In the genomic region with DNA sequence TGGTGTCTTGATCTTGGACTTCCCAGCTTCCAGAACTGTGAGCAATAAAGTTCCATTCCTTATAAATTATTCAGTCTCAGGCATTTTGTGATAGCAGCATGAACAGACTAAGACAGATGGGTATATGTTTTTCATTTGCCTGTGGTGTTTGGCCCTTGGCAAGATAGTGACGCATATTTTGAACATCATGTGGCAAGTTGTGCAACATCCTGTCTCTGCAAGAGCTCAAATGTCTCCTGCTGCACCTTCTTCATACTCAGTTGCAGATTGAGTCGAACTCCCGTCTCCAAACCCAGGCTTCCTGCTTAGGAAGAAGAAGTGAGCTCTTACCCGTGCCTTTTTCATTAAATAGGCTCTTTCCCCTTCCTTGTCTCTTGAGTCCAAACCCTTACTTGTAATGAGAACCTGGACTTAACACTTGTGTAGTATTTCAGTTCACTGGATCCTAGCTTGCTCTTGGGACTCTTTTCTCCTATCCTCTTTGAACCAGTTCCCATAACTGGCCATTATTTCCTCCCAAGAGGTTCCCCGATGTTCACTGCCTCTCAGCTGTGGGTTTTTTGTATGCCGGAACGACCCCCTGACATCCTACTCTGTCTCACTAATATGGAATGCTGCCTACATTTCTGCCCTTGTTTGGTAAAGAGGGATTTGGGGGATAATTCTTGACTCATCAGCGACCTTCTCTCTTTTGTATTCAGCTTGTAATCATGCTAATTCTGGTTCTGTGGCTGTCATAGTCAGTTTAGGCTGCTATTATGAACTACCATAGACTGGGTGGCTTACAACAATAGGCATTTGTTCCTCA, we compare ENCODE assay signal across 11 cellular contexts.
DNase-seq lines count a peak whose midpoint lies in the region; ATAC-seq and TF ChIP-seq lines count a peak whose summit lies in the region.
"Had no signal": no experiment of that assay in that cellular context is flagged by ENCODE, and none has a peak within 500 bp of the region (broad histone marks: within the 10 kb centered on the region; RNA-seq: fewer than 3 reads in every experiment).

No MANE protein-coding gene starts in this region.

- peak; percentile 95 for ATAC-seq in sciatic nerve
- ATAC-seq in stimulated activated memory B cell treated with anti-CD40 and anti-IgM and Interleukin-4, amounts not matched to agents 10 μg/mL and 1 μg/mL and 100 μg/mL, for 72 hours: no peak

- no peaks in the 10 kb centered on the region for H3K27me3 ChIP-seq in GM23248 (replicated peaks; ENCODE audit: insufficient read depth)
- H3K27me3 ChIP-seq in PC-9 (ENCODE audit: insufficient read depth, low read depth): no peaks in the 10 kb centered on the region
- H3K27me3 ChIP-seq in colonic mucosa: no peaks in the 10 kb centered on the region

- H3F3A ChIP-seq in GM23248 (ENCODE audit: insufficient read depth) (peaks cover 35% of the 10 kb centered on the region), PC-9 (ENCODE audit: insufficient read depth, low read depth) (no peaks in the 10 kb centered on the region)

- peaks cover 34% of the 10 kb centered on the region for H3K4me1 ChIP-seq in GM23248 (ENCODE audit: insufficient read depth)
- no peaks in the 10 kb centered on the region; the same call in 1 of the 2 replicates for H3K4me1 ChIP-seq in PC-9 (replicated peaks; ENCODE audit: insufficient read depth)
- H3K4me1 ChIP-seq in colonic mucosa: no peaks in the 10 kb centered on the region

- peak overlapping the region; percentile 50 for H2AFZ ChIP-seq in GM23248
- peak overlapping the region; percentile 44; the same call in 1 of the 2 replicates for H2AFZ ChIP-seq in PC-9

- WGBS in GM23248 (ENCODE audit: low coverage in 1 of 2, low lambda C conversion rate in 2 of 2, missing lambda C conversion rate in 2 of 2), 2 experiments: 0 to 1% methylated on average over 8 of the region's 8 CpGs

- no peaks in the 10 kb centered on the region for H3K36me3 Mint-ChIP-seq in stimulated activated memory B cell treated with anti-CD40 and anti-IgM and Interleukin-4, amounts not matched to agents 10 μg/mL and 1 μg/mL and 100 μg/mL, for 72 hours

- CTCF ChIA-PET in PC-9 (lab: Charles Lee): no interaction called here

- TF ChIP-seq CTCF in PC-9 (conservative IDR thresholded peaks at IDR 0.05) (no peak), epithelial cell of proximal tubule (conservative IDR thresholded peaks at IDR 0.05; ENCODE audit: low read depth, low read length) (no peak), colonic mucosa (IDR thresholded peaks at IDR 0.05) (no peak)

- H3K4me3 Mint-ChIP-seq in stimulated activated memory B cell treated with anti-CD40 and anti-IgM and Interleukin-4, amounts not matched to agents 10 μg/mL and 1 μg/mL and 100 μg/mL, for 72 hours: no peak overlapping the region

- H3K4me3 ChIP-seq in GM23248: peak overlapping the region; percentile 44
- no peak overlapping the region for H3K4me3 ChIP-seq in PC-9
- no peak overlapping the region for H3K4me3 ChIP-seq in epithelial cell of proximal tubule (ENCODE audit: low read depth, low read length)
- H3K4me3 ChIP-seq in colonic mucosa: no peak overlapping the region

- no peaks in the 10 kb centered on the region for H3K9me2 ChIP-seq in GM23248 (ENCODE audit: insufficient read depth)
- H3K9me2 ChIP-seq in PC-9 (ENCODE audit: insufficient read depth): no peaks in the 10 kb centered on the region

- H3K27me3 Mint-ChIP-seq in stimulated activated memory B cell treated with anti-CD40 and anti-IgM and Interleukin-4, amounts not matched to agents 10 μg/mL and 1 μg/mL and 100 μg/mL, for 72 hours: no peaks in the 10 kb centered on the region

- in situ Hi-C loops in GM23248 (cut with MboI): no loop called here

- H3K4me2 ChIP-seq in GM23248 (ENCODE audit: unreplicated experiment) (peak overlapping the region; percentile 70), PC-9 (no peak overlapping the region)

- H3K4me1 Mint-ChIP-seq in stimulated activated memory B cell treated with anti-CD40 and anti-IgM and Interleukin-4, amounts not matched to agents 10 μg/mL and 1 μg/mL and 100 μg/mL, for 72 hours: no peaks in the 10 kb centered on the region

- POLR2A ChIA-PET in PC-9 (lab: Charles Lee; ENCODE audit: unreplicated experiment): interaction anchor here (0.6 kb wide), 1 partner anchor 318 kb away, joined by 3 read pairs; no protein-coding TSS in a partner anchor

- no peak overlapping the region for H3K27ac Mint-ChIP-seq in stimulated activated memory B cell treated with anti-CD40 and anti-IgM and Interleukin-4, amounts not matched to agents 10 μg/mL and 1 μg/mL and 100 μg/mL, for 72 hours
- H3K27ac Mint-ChIP-seq: progenitor cell of endocrine pancreas had no signal

- H3K9ac ChIP-seq in GM23248 (peak overlapping the region; percentile 56), colonic mucosa (ENCODE audit: low read depth in 2 of 2, low read length in 2 of 2) (no peak overlapping the region)

- BruUV-seq in PC-9 (replicated peaks; lab: Mats Ljungman, UMichigan): no TSS peak

- DNase-seq in GM23248: peak; percentile 97
- DNase-seq in PC-9: peak; percentile 24 to 44
- DNase-seq in epithelial cell of proximal tubule (ENCODE audit: low read depth): peak; percentile 15
- DNase-seq in sciatic nerve (ENCODE audit: low spot score): no peak
- no peak for DNase-seq in colonic mucosa
- no peak for DNase-seq in DMS53 (lab: John Stamatoyannopoulos, UW)
- no peak for DNase-seq in activated T-cell treated with anti-CD3 and anti-CD28 coated beads for 4 hours
- DNase-seq: activated CD4-positive, CD25-positive, alpha-beta regulatory T cell; NCI-H774 had no signal

- intact Hi-C loops in PC-9 (cut with micrococcal nuclease; ENCODE audit: unreplicated experiment) (no loop called here), sciatic nerve (cut with DNase I) (no loop called here), colonic mucosa (cut with DNase I) (no loop called here)

- H3K9me3 ChIP-seq in GM23248 (ENCODE audit: low read depth): no peaks in the 10 kb centered on the region
- peaks cover 18% of the 10 kb centered on the region for H3K9me3 ChIP-seq in PC-9 (ENCODE audit: insufficient read depth, low read depth)
- no peaks in the 10 kb centered on the region for H3K9me3 ChIP-seq in colonic mucosa

- H3K27ac ChIP-seq in GM23248: peak overlapping the region; percentile 93
- H3K27ac ChIP-seq in PC-9: no peak overlapping the region
- H3K27ac ChIP-seq in colonic mucosa: no peak overlapping the region

- H4K20me1 ChIP-seq in GM23248 (ENCODE audit: insufficient read depth) (no peaks in the 10 kb centered on the region), PC-9 (ENCODE audit: insufficient read depth) (no peaks in the 10 kb centered on the region)

- H3K9me3 Mint-ChIP-seq in stimulated activated memory B cell treated with anti-CD40 and anti-IgM and Interleukin-4, amounts not matched to agents 10 μg/mL and 1 μg/mL and 100 μg/mL, for 72 hours: peaks cover 8% of the 10 kb centered on the region

- H3K36me3 ChIP-seq in GM23248 (ENCODE audit: low read depth) (no peaks in the 10 kb centered on the region; the same call in 1 of the 2 replicates), PC-9 (ENCODE audit: low read depth) (no peaks in the 10 kb centered on the region), colonic mucosa (no peaks in the 10 kb centered on the region)

- H3K79me2 ChIP-seq in GM23248 (ENCODE audit: insufficient read depth): no peaks in the 10 kb centered on the region
- no peaks in the 10 kb centered on the region for H3K79me2 ChIP-seq in PC-9 (ENCODE audit: low read depth)

Comparison
In these comparisons a context has a peak if more than half of its experiments do, and no peak if none do; other contexts are left out.
1. DNase-seq: peak in GM23248 (single experiment), PC-9 (2 of 2) and epithelial cell of proximal tubule (single experiment); none in sciatic nerve (single experiment), colonic mucosa (single experiment), DMS53 (single experiment) and activated T-cell treated with anti-CD3 and anti-CD28 coated beads for 4 hours (single experiment).